Comparison of ENCODE assay signal across 8 cellular contexts in genomic region chr1:244919320-244920282, GRCh38. TPM values are rescaled to one million over a fixed set of nuclear protein-coding genes. Genes with fewer than 3 reads are reported as not detected.
DNase-seq lines count a peak whose midpoint lies in the region; ATAC-seq and TF ChIP-seq lines count a peak whose summit lies in the region.

No MANE protein-coding gene starts in this region.

- no peaks in the 10 kb centered on the region for H3K9me3 ChIP-seq in Peyer's patch

- H3K27ac Mint-ChIP-seq in stimulated activated naive CD8-positive, alpha-beta T cell treated with anti-CD3 and anti-CD28 coated beads, Interleukin-15, amount 100 ng/mL, for 72 hours, result peak overlapping the region in 1 of 2 donors; percentile 2

- no peak for TF ChIP-seq CTCF in Peyer's patch (IDR thresholded peaks at IDR 0.05)
- no peak for TF ChIP-seq CTCF in foreskin fibroblast (IDR thresholded peaks at IDR 0.05; ENCODE audit: low read depth, low read length)

- no peak overlapping the region for H3K27ac ChIP-seq in Peyer's patch

- H3K4me3 ChIP-seq in Peyer's patch, result peak overlapping the region in 3 of 4 donors; percentile 47 to 69 (median 64)
- H3K4me3 ChIP-seq in foreskin fibroblast (ENCODE audit: low read depth in 1 of 2, low read length in 2 of 2), result peak overlapping the region; percentile 52 to 60

- peak overlapping the region; percentile 78 to 92 for H3K4me3 Mint-ChIP-seq in stimulated activated naive CD8-positive, alpha-beta T cell treated with anti-CD3 and anti-CD28 coated beads, Interleukin-15, amount 100 ng/mL, for 72 hours

- no peak for ATAC-seq in stimulated activated naive CD8-positive, alpha-beta T cell treated with anti-CD3 and anti-CD28 coated beads, Interleukin-15, amount 100 ng/mL, for 72 hours
- ATAC-seq in HG03378 (IDR thresholded peaks at IDR 0.05; ENCODE audit: unreplicated experiment), result no peak

- peaks cover 18% of the 10 kb centered on the region for H3K4me1 Mint-ChIP-seq in stimulated activated naive CD8-positive, alpha-beta T cell treated with anti-CD3 and anti-CD28 coated beads, Interleukin-15, amount 100 ng/mL, for 72 hours

- H3K36me3 ChIP-seq in Peyer's patch, result no peaks in the 10 kb centered on the region

- peak; percentile 3 for DNase-seq in NCI-H748 (lab: John Stamatoyannopoulos, UW; ENCODE audit: unreplicated experiment)
- no peak for DNase-seq in NCI-H748 treated with DMSO at 0.1 percent for 48 hours (lab: John Stamatoyannopoulos, UW)
- DNase-seq in Peyer's patch, result no peak
- DNase-seq in foreskin fibroblast, result no peak
- DNase-seq in stimulated activated naive CD8-positive, alpha-beta T cell treated with anti-CD3 and anti-CD28 coated beads, Interleukin-15, amount 100 ng/mL, for 72 hours, result no peak
- no peak for DNase-seq in amniotic stem cell (lab: John Stamatoyannopoulos, UW)
- no peak for DNase-seq in SKM-1 (lab: John Stamatoyannopoulos, UW; ENCODE audit: unreplicated experiment)

- H3K9me3 Mint-ChIP-seq in stimulated activated naive CD8-positive, alpha-beta T cell treated with anti-CD3 and anti-CD28 coated beads, Interleukin-15, amount 100 ng/mL, for 72 hours, result no peaks in the 10 kb centered on the region

- no peaks in the 10 kb centered on the region for H3K27me3 ChIP-seq in Peyer's patch

- peaks cover 0 to 5% (median 0%) of the 10 kb centered on the region in 4 donors for H3K4me1 ChIP-seq in Peyer's patch

- no peak for TF ChIP-seq POLR2A in Peyer's patch (IDR thresholded peaks at IDR 0.05)

- peaks cover 2% of the 10 kb centered on the region for H3K27me3 Mint-ChIP-seq in stimulated activated naive CD8-positive, alpha-beta T cell treated with anti-CD3 and anti-CD28 coated beads, Interleukin-15, amount 100 ng/mL, for 72 hours

RNA-seq across cellular contexts. Expression of gene HNRNPU, which starts 55.3 kb away (rescaled TPM):
- total RNA-seq in Peyer's patch, result 100 to 1,000 TPM; 277 to 522 (median 324) TPM
